In the genomic region with DNA sequence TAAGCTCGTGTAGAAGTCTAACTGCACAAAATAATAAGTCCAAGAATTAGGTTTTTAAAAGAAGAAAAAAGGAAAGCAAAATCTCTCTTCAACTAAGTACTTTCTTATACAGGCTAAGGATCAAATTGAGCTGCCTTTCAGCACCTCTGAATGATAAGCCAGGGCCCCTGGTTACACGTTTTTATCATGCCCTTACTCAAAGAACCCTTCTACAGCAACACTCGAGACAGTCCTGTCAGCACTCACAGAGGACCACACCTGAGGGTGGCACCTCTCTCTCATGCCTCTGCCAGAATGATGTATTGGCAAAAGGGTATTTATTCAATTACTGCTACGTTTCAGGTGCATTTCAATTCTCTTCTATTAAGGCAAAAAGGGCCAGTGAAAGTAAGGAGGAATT, we compare ENCODE assay signal across 19 cellular contexts.
DNase-seq lines count a peak whose midpoint lies in the region; ATAC-seq, FAIRE-seq and TF ChIP-seq lines count a peak whose summit lies in the region.
"Had no signal": no experiment of that assay in that cellular context is flagged by ENCODE, and none has a peak within 500 bp of the region (broad histone marks: within the 10 kb centered on the region; RNA-seq: fewer than 3 reads in every experiment).

No MANE protein-coding gene starts in this region.

- H3K9me3 ChIP-seq in A549 = no peaks in the 10 kb centered on the region
- no peaks in the 10 kb centered on the region for H3K9me3 ChIP-seq in astrocyte (ENCODE audit: insufficient read depth, low read depth, low read length)
- H3K9me3 ChIP-seq in ovary = no peaks in the 10 kb centered on the region

- intact Hi-C loops in ovary (cut with DNase I) = loop anchor here in 2 of 4 donors (10.0 kb wide), 4 partner anchors 305 to 525 kb away; no protein-coding TSS in a partner anchor

- POLR2A ChIA-PET in A549 (lab: Yijun Ruan, JAX) = no interaction called here

- no peak overlapping the region for H2AFZ ChIP-seq in astrocyte (ENCODE audit: low read depth, low read length)

- H3K4me2 ChIP-seq in A549 (peak overlapping the region; percentile 38), astrocyte (ENCODE audit: low read length) (peak overlapping the region; percentile 50)

- H4K20me1 ChIP-seq in astrocyte (ENCODE audit: insufficient read depth, low read length) = no peaks in the 10 kb centered on the region

- 24% methylated on average over 4 of the region's 4 CpGs for WGBS in A549 (ENCODE audit: missing lambda C conversion rate)
- 22 to 28% (median 28%) methylated on average over 4 of the region's 4 CpGs for WGBS in ovary, 3 donors

- FAIRE-seq in A549 (lab: Jason Lieb, UNC) = no peak
- FAIRE-seq in astrocyte (lab: Jason Lieb, UNC) = no peak
- FAIRE-seq: GM12892 had no signal

- TF ChIP-seq POLR2A in A549 (IDR thresholded peaks at IDR 0.05; ENCODE audit: low read length) = no peak
- TF ChIP-seq POLR2A in ovary (IDR thresholded peaks at IDR 0.05) = no peak

- H3K36me3 Mint-ChIP-seq in HFFc6 (ENCODE audit: low read depth) (peaks cover 4% of the 10 kb centered on the region; the same call in 1 of the 2 replicates), astrocyte (ENCODE audit: low read depth, unreplicated experiment) (no peaks in the 10 kb centered on the region), osteocyte (ENCODE audit: unreplicated experiment) (peaks cover 14% of the 10 kb centered on the region)
- no peaks in the 10 kb centered on the region for H3K36me3 Mint-ChIP-seq in stimulated activated naive B cell treated with anti-CD40 and anti-IgM and Interleukin-4, amounts not matched to agents 10 μg/mL and 1 μg/mL and 100 μg/mL, for 72 hours

- peak in 1 of 2 experiments; percentile 54; a peak in 1 of 6 replicates for ATAC-seq in A549
- ATAC-seq in stimulated activated naive B cell treated with anti-CD40 and anti-IgM and Interleukin-4, amounts not matched to agents 10 μg/mL and 1 μg/mL and 100 μg/mL, for 72 hours (replicated peaks) = no peak

- H3K36me3 ChIP-seq in astrocyte (ENCODE audit: insufficient read depth, low read length) = no peaks in the 10 kb centered on the region
- no peaks in the 10 kb centered on the region for H3K36me3 ChIP-seq in ovary

- H3K27ac Mint-ChIP-seq in HFFc6 = peak overlapping the region; percentile 49; the same call in 1 of the 2 replicates
- H3K27ac Mint-ChIP-seq in astrocyte (ENCODE audit: unreplicated experiment) = peak overlapping the region; percentile 41
- H3K27ac Mint-ChIP-seq in osteocyte (ENCODE audit: unreplicated experiment) = peak overlapping the region; percentile 82
- no peak overlapping the region for H3K27ac Mint-ChIP-seq in stimulated activated naive B cell treated with anti-CD40 and anti-IgM and Interleukin-4, amounts not matched to agents 10 μg/mL and 1 μg/mL and 100 μg/mL, for 72 hours

- peaks cover 20% of the 10 kb centered on the region for H3K79me2 ChIP-seq in astrocyte (ENCODE audit: insufficient read depth, low read length)

- peaks cover 80% of the 10 kb centered on the region for H3K4me1 Mint-ChIP-seq in HFFc6 (ENCODE audit: low read depth)
- H3K4me1 Mint-ChIP-seq in astrocyte (ENCODE audit: low read depth, unreplicated experiment) = peaks cover 22% of the 10 kb centered on the region
- H3K4me1 Mint-ChIP-seq in osteocyte (ENCODE audit: unreplicated experiment) = peaks cover 70% of the 10 kb centered on the region
- no peaks in the 10 kb centered on the region for H3K4me1 Mint-ChIP-seq in stimulated activated naive B cell treated with anti-CD40 and anti-IgM and Interleukin-4, amounts not matched to agents 10 μg/mL and 1 μg/mL and 100 μg/mL, for 72 hours

- no peaks in the 10 kb centered on the region for H3K27me3 Mint-ChIP-seq in HFFc6 (ENCODE audit: insufficient read depth)
- H3K27me3 Mint-ChIP-seq in astrocyte (ENCODE audit: low read depth, unreplicated experiment) = no peaks in the 10 kb centered on the region
- H3K27me3 Mint-ChIP-seq in osteocyte (ENCODE audit: unreplicated experiment) = no peaks in the 10 kb centered on the region
- no peaks in the 10 kb centered on the region for H3K27me3 Mint-ChIP-seq in stimulated activated naive B cell treated with anti-CD40 and anti-IgM and Interleukin-4, amounts not matched to agents 10 μg/mL and 1 μg/mL and 100 μg/mL, for 72 hours

- H3K27me3 ChIP-seq in astrocyte (ENCODE audit: insufficient read depth, low read length) (no peaks in the 10 kb centered on the region), ovary (no peaks in the 10 kb centered on the region)

- H3K4me3 Mint-ChIP-seq in HFFc6 (no peak overlapping the region), astrocyte (ENCODE audit: unreplicated experiment) (no peak overlapping the region), osteocyte (ENCODE audit: unreplicated experiment) (peak overlapping the region; percentile 38)
- no peak overlapping the region for H3K4me3 Mint-ChIP-seq in stimulated activated naive B cell treated with anti-CD40 and anti-IgM and Interleukin-4, amounts not matched to agents 10 μg/mL and 1 μg/mL and 100 μg/mL, for 72 hours

- TF ChIP-seq EP300 in A549 (IDR thresholded peaks at IDR 0.05) (no peak), ovary (IDR thresholded peaks at IDR 0.05) (no peak)

- H3K27ac ChIP-seq in A549 (peak overlapping the region; percentile 0 to 62; a peak in 3 of 6 replicates), astrocyte (ENCODE audit: low read depth, low read length) (peak overlapping the region; percentile 10), ovary (peak overlapping the region in 1 of 2 donors; percentile 94)
- H3K27ac ChIP-seq: C4-2B had no signal

- CTCF ChIA-PET in A549 (lab: Yijun Ruan, JAX) = interaction anchor here (0.6 to 1.5 kb wide), 3 partner anchors 22 to 195 kb away, joined by 3 to 4 read pairs (median 3); no protein-coding TSS in a partner anchor

- TF ChIP-seq CTCF in A549 (IDR thresholded peaks at IDR 0.05) (no peak), HFFc6 (IDR thresholded peaks at IDR 0.05) (no peak), astrocyte (IDR thresholded peaks at IDR 0.05; ENCODE audit: insufficient read depth, low read depth, low read length) (no peak), osteocyte (IDR thresholded peaks at IDR 0.05) (no peak), ovary (IDR thresholded peaks at IDR 0.05) (no peak)

- no peak for TF ChIP-seq RAD21 in A549 (conservative IDR thresholded peaks at IDR 0.05 in 1 of 2, IDR thresholded peaks at IDR 0.05 in 1 of 2)

- H3K4me1 ChIP-seq in A549 (peaks cover 61% of the 10 kb centered on the region), astrocyte (ENCODE audit: insufficient read depth, low read length) (peaks cover 16% of the 10 kb centered on the region), ovary (ENCODE audit: insufficient read depth) (peaks cover 10% of the 10 kb centered on the region)

- no peak for DNase-seq in A549 (ENCODE audit: low read depth in 1 of 2, low spot score in 1 of 2)
- DNase-seq in HFFc6 = no peak
- DNase-seq in astrocyte (ENCODE audit: low read depth) = no peak
- no peak for DNase-seq in osteocyte (ENCODE audit: extremely low spot score, unreplicated experiment)
- no peak for DNase-seq in ovary
- no peak for DNase-seq in NOMO-1 treated with DMSO at 0.1 percent for 48 hours (lab: John Stamatoyannopoulos, UW; ENCODE audit: unreplicated experiment)
- no peak for DNase-seq in COR-L47 (lab: John Stamatoyannopoulos, UW)
- DNase-seq in stimulated activated naive B cell treated with anti-CD40 and anti-IgM and Interleukin-4, amounts not matched to agents 10 μg/mL and 1 μg/mL and 100 μg/mL, for 72 hours = no peak
- DNase-seq: DMS 273 treated with DMSO at 0.1 percent for 48 hours, GF-D8, HCEC 1CT, KBM-7, MV-4-11, NCI-H1417, NCI-H187 treated with DMSO at 0.1 percent for 48 hours, NCI-H2171 treated with DMSO at 0.1 percent for 48 hours, NCI-H82 had no signal

- H3K9me3 Mint-ChIP-seq in HFFc6 = no peaks in the 10 kb centered on the region
- no peaks in the 10 kb centered on the region for H3K9me3 Mint-ChIP-seq in astrocyte (ENCODE audit: unreplicated experiment)
- no peaks in the 10 kb centered on the region for H3K9me3 Mint-ChIP-seq in osteocyte (ENCODE audit: unreplicated experiment)
- no peaks in the 10 kb centered on the region for H3K9me3 Mint-ChIP-seq in stimulated activated naive B cell treated with anti-CD40 and anti-IgM and Interleukin-4, amounts not matched to agents 10 μg/mL and 1 μg/mL and 100 μg/mL, for 72 hours

- H3K4me3 ChIP-seq in A549 (no peak overlapping the region), astrocyte (ENCODE audit: insufficient read depth, low read depth, low read length) (no peak overlapping the region), ovary (no peak overlapping the region)

- H3K9ac ChIP-seq in astrocyte (ENCODE audit: low read length) = no peak overlapping the region

TF ChIP-seq in A549, 52 proteins besides CTCF, POLR2A, EP300 and RAD21 (continues in another document):
- TF ChIP-seq ZC3H11A (IDR thresholded peaks at IDR 0.05) = no peak
- TF ChIP-seq NPAS2 (CRISPR knock-in tag; IDR thresholded peaks at IDR 0.05; ENCODE audit: borderline replicate concordance) = no peak
- TF ChIP-seq NR3C1 (IDR thresholded peaks at IDR 0.05) = no peak
- TF ChIP-seq PHF8 (IDR thresholded peaks at IDR 0.05; ENCODE audit: borderline replicate concordance, low read depth) = no peak
- TF ChIP-seq, protein P1, sequence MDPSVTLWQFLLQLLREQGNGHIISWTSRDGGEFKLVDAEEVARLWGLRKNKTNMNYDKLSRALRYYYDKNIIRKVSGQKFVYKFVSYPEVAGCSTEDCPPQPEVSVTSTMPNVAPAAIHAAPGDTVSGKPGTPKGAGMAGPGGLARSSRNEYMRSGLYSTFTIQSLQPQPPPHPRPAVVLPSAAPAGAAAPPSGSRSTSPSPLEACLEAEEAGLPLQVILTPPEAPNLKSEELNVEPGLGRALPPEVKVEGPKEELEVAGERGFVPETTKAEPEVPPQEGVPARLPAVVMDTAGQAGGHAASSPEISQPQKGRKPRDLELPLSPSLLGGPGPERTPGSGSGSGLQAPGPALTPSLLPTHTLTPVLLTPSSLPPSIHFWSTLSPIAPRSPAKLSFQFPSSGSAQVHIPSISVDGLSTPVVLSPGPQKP (IDR thresholded peaks at IDR 0.05; ENCODE audit: low read depth, low read length) = no peak
- TF ChIP-seq, protein P2, sequence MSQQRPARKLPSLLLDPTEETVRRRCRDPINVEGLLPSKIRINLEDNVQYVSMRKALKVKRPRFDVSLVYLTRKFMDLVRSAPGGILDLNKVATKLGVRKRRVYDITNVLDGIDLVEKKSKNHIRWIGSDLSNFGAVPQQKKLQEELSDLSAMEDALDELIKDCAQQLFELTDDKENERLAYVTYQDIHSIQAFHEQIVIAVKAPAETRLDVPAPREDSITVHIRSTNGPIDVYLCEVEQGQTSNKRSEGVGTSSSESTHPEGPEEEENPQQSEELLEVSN (IDR thresholded peaks at IDR 0.05; ENCODE audit: borderline replicate concordance, low read depth) = no peak
- no peak for TF ChIP-seq CHD2 (IDR thresholded peaks at IDR 0.05; ENCODE audit: low read length, partially characterized antibody)
- no peak for TF ChIP-seq HOXB5 (CRISPR knock-in tag; IDR thresholded peaks at IDR 0.05)
